Comparison of ENCODE assay signal across 8 cellular contexts in the genomic region with DNA sequence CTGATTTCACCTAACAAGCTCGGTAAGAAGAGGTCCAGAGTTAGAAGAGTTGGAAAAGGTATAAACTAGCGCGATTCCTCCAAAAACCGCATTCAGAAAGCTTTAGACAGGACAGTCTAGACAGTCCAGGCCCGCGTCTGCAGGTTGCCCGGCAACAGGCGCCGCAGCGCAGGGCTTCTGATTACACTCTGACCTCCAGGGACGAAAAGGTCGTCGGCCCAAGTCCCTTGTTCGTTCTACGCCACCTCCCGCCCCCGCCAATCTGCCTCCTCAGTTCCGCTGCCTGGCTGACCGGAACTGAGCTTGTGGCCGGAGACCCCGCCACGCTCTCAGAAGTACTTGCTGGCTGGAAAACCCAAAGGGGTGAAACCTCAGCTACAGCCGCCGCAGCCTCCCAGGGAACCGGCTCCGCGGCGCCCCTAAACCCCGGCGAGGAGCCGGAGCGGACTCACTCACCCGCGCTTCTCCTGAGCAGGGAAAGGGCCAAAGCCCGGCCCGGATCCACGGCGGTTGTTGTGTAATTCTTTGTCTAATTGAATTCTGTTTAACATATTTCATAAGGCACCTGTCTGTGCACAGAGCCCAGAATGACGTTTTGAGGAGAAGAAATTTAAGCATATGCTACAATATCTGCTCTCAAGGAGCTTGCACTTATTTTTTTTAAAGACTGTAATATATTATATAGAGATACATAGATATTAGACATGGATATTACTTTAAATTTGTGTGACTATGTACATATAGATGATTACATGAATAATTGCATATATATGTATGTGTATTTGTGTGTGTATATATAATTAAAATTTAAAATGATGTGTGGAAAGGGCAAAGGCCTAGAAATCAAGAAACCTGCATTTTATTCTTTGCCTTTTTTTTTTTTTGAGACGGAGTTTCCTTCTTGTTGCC. TPM values are rescaled to one million over a fixed set of nuclear protein-coding genes. Genes with fewer than 3 reads are reported as not detected.
DNase-seq lines count a peak whose midpoint lies in the region; ATAC-seq and TF ChIP-seq lines count a peak whose summit lies in the region.

CAPS2 (minus strand) TSS at position 407 of the 909 bp plus-strand sequence. CDS start 3,826 bp downstream, outside the sequence.

- DNase-seq in DMS53 treated with DMSO at 0.1 percent for 48 hours (lab: John Stamatoyannopoulos, UW; ENCODE audit: unreplicated experiment) (peak; percentile 88), IMR-90 (peak; percentile 84), PC-9 (peak; percentile 64 to 80), activated T-helper 1 cell treated with Interleukin-2 at 50 U/mL for 16 hours (ENCODE audit: low read depth) (peak; percentile 33), fibroblast of peridontal ligament (ENCODE audit: extremely low read depth) (peak; percentile 82), natural killer cell (peak; percentile 69)
- DNase-seq in stimulated activated naive CD8-positive, alpha-beta T cell treated with anti-CD3 and anti-CD28 coated beads, Interleukin-15, amount 100 ng/mL, for 72 hours, result peak; percentile 67 to 68

- dilution Hi-C loops in IMR-90 (cut with HindIII; ENCODE audit: low sequenced_read_pairs, unreplicated experiment), result no loop called here

- CTCF ChIA-PET in IMR-90 (lab: Yijun Ruan, JAX) (interaction anchor here (0.9 kb wide), 1 partner anchor 41 kb away, joined by 3 read pairs; no protein-coding TSS in a partner anchor), PC-9 (lab: Charles Lee) (interaction anchor here (0.6 to 0.9 kb wide), 3 partner anchors 60 to 752 kb away, joined by 4 to 7 read pairs (median 5); no protein-coding TSS in a partner anchor)

- peak within 1 kb of the TSS; percentile 37; the same call in 1 of the 2 replicates for H4K91ac ChIP-seq in IMR-90 (ENCODE audit: insufficient read depth, low read depth, low read length)

- in situ Hi-C loops in IMR-90 (cut with MboI; ENCODE audit: low sequenced_read_pairs), result loop anchor here (5.0 to 25.0 kb wide), 2 partner anchors 157 to 707 kb away; partner anchors contain the start of gene PHLDA1

- TF ChIP-seq CTCF in IMR-90 (conservative IDR thresholded peaks at IDR 0.05; ENCODE audit: low read depth, low read length) (no peak), PC-9 (conservative IDR thresholded peaks at IDR 0.05) (no peak), natural killer cell (IDR thresholded peaks at IDR 0.05) (no peak)

- H3K27ac Mint-ChIP-seq in natural killer cell, result peak within 1 kb of the TSS in 1 of 2 donors; percentile 84
- no peak within 1 kb of the TSS for H3K27ac Mint-ChIP-seq in stimulated activated naive CD8-positive, alpha-beta T cell treated with anti-CD3 and anti-CD28 coated beads, Interleukin-15, amount 100 ng/mL, for 72 hours

- H3K27ac ChIP-seq in IMR-90 (ENCODE audit: insufficient read depth, low read length) (peak within 1 kb of the TSS; percentile 36; the same call in 1 of the 2 replicates), PC-9 (no peak within 1 kb of the TSS)

- peak within 1 kb of the TSS; percentile 65 for H2BK120ac ChIP-seq in IMR-90 (ENCODE audit: low read depth, low read length)

- H3K9me3 Mint-ChIP-seq in natural killer cell, result no peaks in the 10 kb centered on the region
- H3K9me3 Mint-ChIP-seq in stimulated activated naive CD8-positive, alpha-beta T cell treated with anti-CD3 and anti-CD28 coated beads, Interleukin-15, amount 100 ng/mL, for 72 hours, result no peaks in the 10 kb centered on the region

- H3K4me1 ChIP-seq in IMR-90 (ENCODE audit: control insufficient read depth, insufficient read depth, low read length), result no peaks in the 10 kb centered on the region
- peaks cover 5% of the 10 kb centered on the region; the same call in 1 of the 2 replicates for H3K4me1 ChIP-seq in PC-9 (replicated peaks; ENCODE audit: insufficient read depth)

- H4K5ac ChIP-seq in IMR-90 (ENCODE audit: low read depth, low read length), result no peak within 1 kb of the TSS

- no TSS peak for BruUV-seq in IMR-90 (replicated peaks; lab: Mats Ljungman, UMichigan)
- TSS peak; percentile 51 for BruUV-seq in PC-9 (replicated peaks; lab: Mats Ljungman, UMichigan)

- no peaks in the 10 kb centered on the region for H3K79me1 ChIP-seq in IMR-90 (ENCODE audit: low read depth in 1 of 2, low read length in 2 of 2)

- H3K4me1 Mint-ChIP-seq in natural killer cell, result peaks cover 23 to 27% of the 10 kb centered on the region in 2 donors
- peaks cover 20% of the 10 kb centered on the region for H3K4me1 Mint-ChIP-seq in stimulated activated naive CD8-positive, alpha-beta T cell treated with anti-CD3 and anti-CD28 coated beads, Interleukin-15, amount 100 ng/mL, for 72 hours

- intact Hi-C loops in IMR-90 (cut with micrococcal nuclease) (loop anchor here (1.0 to 5.0 kb wide), 2 partner anchors 150 to 702 kb away; partner anchors contain the start of genes GLIPR1 and PHLDA1), PC-9 (cut with micrococcal nuclease; ENCODE audit: unreplicated experiment) (loop anchor here (5.0 to 10.0 kb wide), 2 partner anchors 182 to 705 kb away; partner anchors contain the start of genes KRR1 and PHLDA1), natural killer cell (cut with micrococcal nuclease) (loop anchor here (2.0 to 10.0 kb wide), 2 partner anchors 61 to 1015 kb away; partner anchors contain the start of genes BBS10 and GLIPR1L2)

- peak within 1 kb of the TSS; percentile 81 for H3K4me3 Mint-ChIP-seq in natural killer cell
- H3K4me3 Mint-ChIP-seq in stimulated activated naive CD8-positive, alpha-beta T cell treated with anti-CD3 and anti-CD28 coated beads, Interleukin-15, amount 100 ng/mL, for 72 hours, result peak within 1 kb of the TSS; percentile 80 to 88

- H3K9me1 ChIP-seq in IMR-90 (ENCODE audit: insufficient read depth, low read length), result no peaks in the 10 kb centered on the region

- H3K27me3 Mint-ChIP-seq in natural killer cell (ENCODE audit: low read depth in 2 of 2), result peaks cover 17 to 22% of the 10 kb centered on the region in 2 donors
- H3K27me3 Mint-ChIP-seq in stimulated activated naive CD8-positive, alpha-beta T cell treated with anti-CD3 and anti-CD28 coated beads, Interleukin-15, amount 100 ng/mL, for 72 hours, result peaks cover 48% of the 10 kb centered on the region

- H3K4ac ChIP-seq in IMR-90 (ENCODE audit: low read depth, low read length), result peak within 1 kb of the TSS; percentile 42

- H3K4me2 ChIP-seq in IMR-90 (ENCODE audit: low read depth, low read length) (peak within 1 kb of the TSS; percentile 93), PC-9 (peak within 1 kb of the TSS; percentile 85)

- H3K9me3 ChIP-seq in IMR-90 (ENCODE audit: control insufficient read depth, insufficient read depth, low read length), result no peaks in the 10 kb centered on the region
- H3K9me3 ChIP-seq in PC-9 (ENCODE audit: insufficient read depth, low read depth), result no peaks in the 10 kb centered on the region; the same call in 1 of the 2 replicates

- H3K4me3 ChIP-seq in IMR-90 (ENCODE audit: insufficient read depth, low read depth, low read length), result peak within 1 kb of the TSS; percentile 93
- peak within 1 kb of the TSS; percentile 66 for H3K4me3 ChIP-seq in PC-9

- H4K8ac ChIP-seq in IMR-90 (ENCODE audit: low read depth in 2 of 2, low read length in 2 of 2), result peak within 1 kb of the TSS in 1 of 2 experiments; percentile 59; a peak in 1 of 4 replicates

- no peaks in the 10 kb centered on the region for H3K36me3 Mint-ChIP-seq in natural killer cell

- no peak within 1 kb of the TSS for H2AK5ac ChIP-seq in IMR-90 (ENCODE audit: low read depth, low read length)

- no peak for TF ChIP-seq POLR2A in IMR-90 (IDR thresholded peaks at IDR 0.05; ENCODE audit: low read depth, low read length)

- WGBS in IMR-90 (ENCODE audit: extremely low coverage in 2 of 2, insufficient read length in 1 of 2), 2 experiments, result 1% methylated on average over 18 of the region's 40 CpGs; no CpG with 5 or more reads in 1 of the 2 experiments

- H2AK9ac ChIP-seq in IMR-90 (replicated peaks; ENCODE audit: low read depth, low read length, poor library complexity), result peak within 1 kb of the TSS; percentile 47

- H2AFZ ChIP-seq in IMR-90 (replicated peaks; ENCODE audit: low read length, poor library complexity) (peak within 1 kb of the TSS; percentile 98), PC-9 (peak within 1 kb of the TSS; percentile 86)

- H3K18ac ChIP-seq in IMR-90 (ENCODE audit: low read depth, low read length), result no peak within 1 kb of the TSS

- peak within 1 kb of the TSS; percentile 45; the same call in 1 of the 2 replicates for H3K23ac ChIP-seq in IMR-90 (ENCODE audit: low read depth, low read length)

- H2BK15ac ChIP-seq in IMR-90 (ENCODE audit: low read depth, low read length), result no peak within 1 kb of the TSS

- H3K79me2 ChIP-seq in PC-9 (ENCODE audit: low read depth), result no peaks in the 10 kb centered on the region

- no peak within 1 kb of the TSS for H3K56ac ChIP-seq in IMR-90 (ENCODE audit: extremely low read depth, insufficient read depth, low read length)

- ATAC-seq in GM21576 (IDR thresholded peaks at IDR 0.05; ENCODE audit: unreplicated experiment) (peak; percentile 89), IMR-90 (ENCODE audit: low read depth) (peak; percentile 94), natural killer cell (peak; percentile 87 to 88 (median 88))
- peak; percentile 82 for ATAC-seq in stimulated activated naive CD8-positive, alpha-beta T cell treated with anti-CD3 and anti-CD28 coated beads, Interleukin-15, amount 100 ng/mL, for 72 hours

- H3K27me3 ChIP-seq in IMR-90 (ENCODE audit: control insufficient read depth, insufficient read depth, low read length) (no peaks in the 10 kb centered on the region), PC-9 (ENCODE audit: insufficient read depth, low read depth) (no peaks in the 10 kb centered on the region)

- no peaks in the 10 kb centered on the region for H3K36me3 ChIP-seq in IMR-90 (ENCODE audit: control insufficient read depth, insufficient read depth, low read length)
- no peaks in the 10 kb centered on the region for H3K36me3 ChIP-seq in PC-9 (ENCODE audit: low read depth)

- H3K9ac ChIP-seq in IMR-90 (ENCODE audit: low read depth, low read length), result peak within 1 kb of the TSS; percentile 51

- H3K9me2 ChIP-seq in PC-9 (ENCODE audit: insufficient read depth), result no peaks in the 10 kb centered on the region

- no peaks in the 10 kb centered on the region for H3F3A ChIP-seq in PC-9 (ENCODE audit: insufficient read depth, low read depth)

- no peak; the same call in none of the 2 replicates for TF ChIP-seq RAD21 in IMR-90 (IDR thresholded peaks at IDR 0.05; ENCODE audit: low read length)

- H3K14ac ChIP-seq in IMR-90 (replicated peaks; ENCODE audit: low read depth, low read length), result 0 out of 2 replicates have a peak within 1 kb of the TSS, but pooled peaks have one; percentile 10

- POLR2A ChIA-PET in IMR-90 (lab: Charles Lee; ENCODE audit: unreplicated experiment), result interaction anchor here (0.6 kb wide), 1 partner anchor 10 kb away, joined by 3 read pairs; no protein-coding TSS in a partner anchor
- POLR2A ChIA-PET in PC-9 (lab: Charles Lee; ENCODE audit: unreplicated experiment), result no interaction called here

- H2BK20ac ChIP-seq in IMR-90 (ENCODE audit: low read depth, low read length), result no peak within 1 kb of the TSS

- peak within 1 kb of the TSS; percentile 64 for H2BK5ac ChIP-seq in IMR-90 (ENCODE audit: low read depth, low read length, poor library complexity, severe bottlenecking)

- H4K20me1 ChIP-seq in IMR-90 (ENCODE audit: insufficient read depth, low read length) (no peaks in the 10 kb centered on the region), PC-9 (ENCODE audit: insufficient read depth) (no peaks in the 10 kb centered on the region)

RNA-seq across cellular contexts. Expression of gene CAPS2, which starts in this region (rescaled TPM):
- total RNA-seq in IMR-90 (2012; rRNA removed) (2.7 and 2.8 TPM in 2 replicates), PC-9 (2021) (18.9 and 19.8 TPM in 2 replicates), natural killer cell (1 to 10 TPM; 9.2 to 9.6 (median 9.5) TPM)
- 0.98 and 1.2 TPM in 2 replicates for polyA plus RNA-seq in IMR-90 (2012; rRNA removed)
- polyA plus RNA-seq in IMR-90 (2012; cell fraction: cytosol; rRNA removed), result 0.11 and 0.26 TPM in 2 replicates
- 0.90 and 3.4 TPM in 2 replicates for polyA plus RNA-seq in IMR-90 (2012; cell fraction: nucleus; rRNA removed; ENCODE audit: low replicate concordance)

Comparison
In these comparisons a context has a peak if more than half of its experiments do, and no peak if none do; other contexts are left out.
1. DNase-seq: peak in every context shown above with its lines; median percentile 88 in DMS53 treated with DMSO at 0.1 percent for 48 hours; 84 in IMR-90; 82 in fibroblast of peridontal ligament; 72 in PC-9; 69 in natural killer cell; 68 in stimulated activated naive CD8-positive, alpha-beta T cell treated with anti-CD3 and anti-CD28 coated beads, Interleukin-15, amount 100 ng/mL, for 72 hours; 33 in activated T-helper 1 cell treated with Interleukin-2 at 50 U/mL for 16 hours.